In the genomic region with DNA sequence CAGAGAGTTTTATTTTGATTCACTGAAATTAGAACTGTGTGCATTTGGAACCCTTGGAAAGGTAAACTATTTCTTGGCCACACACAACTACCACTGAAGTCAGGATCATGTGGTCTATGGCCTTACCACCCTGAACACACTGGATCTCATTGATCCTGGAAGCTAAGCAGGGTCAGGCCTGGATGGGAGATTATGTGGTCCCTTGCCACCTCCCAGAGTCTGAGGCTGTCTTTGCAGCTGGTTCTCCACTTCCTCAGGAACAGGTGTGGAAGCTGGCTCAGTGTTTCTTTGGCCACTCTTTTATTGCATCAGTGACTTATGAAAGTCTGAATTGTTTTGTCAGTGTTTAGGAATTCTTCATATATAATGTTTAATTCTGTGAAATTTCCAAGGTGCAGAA, we compare ENCODE assay signal across 18 cellular contexts.
DNase-seq lines count a peak whose midpoint lies in the region; ATAC-seq, FAIRE-seq and TF ChIP-seq lines count a peak whose summit lies in the region.
"Had no signal": no experiment of that assay in that cellular context is flagged by ENCODE, and none has a peak within 500 bp of the region (broad histone marks: within the 10 kb centered on the region; RNA-seq: fewer than 3 reads in every experiment).

No MANE protein-coding gene starts in this region.

- TF ChIP-seq EP300 in HepG2 (IDR thresholded peaks at IDR 0.05; ENCODE audit: low read depth in 2 of 2, low read length in 2 of 2): no peak
- no peak for TF ChIP-seq EP300 in HepG2 (CRISPR knock-in tag; IDR thresholded peaks at IDR 0.05; ENCODE audit: borderline replicate concordance)

- no TSS peak for BruUV-seq in HepG2 (replicated peaks; lab: Mats Ljungman, UMichigan)

- H3K27me3 ChIP-seq in HepG2 (ENCODE audit: control insufficient read depth in 1 of 2, insufficient read depth in 2 of 2, low read length in 2 of 2): no peaks in the 10 kb centered on the region
- H3K27me3 ChIP-seq: adrenal gland, MG63 had no signal

- no peaks in the 10 kb centered on the region for H3K36me3 ChIP-seq in HepG2 (replicated peaks in 1 of 2; ENCODE audit: control insufficient read depth in 1 of 2, insufficient read depth in 2 of 2, low read length in 2 of 2)
- H3K36me3 ChIP-seq: adrenal gland, MG63 had no signal

- TF ChIP-seq RAD21 in HepG2 (CRISPR knock-in tag; IDR thresholded peaks at IDR 0.05): no peak

- H3K9me3 ChIP-seq in HepG2 (ENCODE audit: low read length): no peaks in the 10 kb centered on the region
- H3K9me3 ChIP-seq: adrenal gland, MG63 had no signal

- DNase-seq in AG09309 (ENCODE audit: low read depth) (no peak), LHCN-M2 (ENCODE audit: low read depth) (peak; percentile 81), dermis blood vessel endothelial cell (peak; percentile 29), HepG2 (ENCODE audit: low spot score) (no peak), DMS 273 treated with DMSO at 0.1 percent for 48 hours (lab: John Stamatoyannopoulos, UW) (no peak), AG20443 (ENCODE audit: low spot score) (no peak)
- DNase-seq: activated CD4-positive, alpha-beta T cell treated with anti-CD3 and anti-CD28 coated beads, Interleukin-2, amount 10 ng/mL, durations not matched to agents 7 days and 5 days; activated T-cell treated with anti-CD3 and anti-CD28 coated beads, Interleukin-2, amount 50 U/mL, for 72 hours; adrenal gland; MG63; NCI-H345; T-helper 17 cell had no signal

- peak; percentile 8 for TF ChIP-seq CTCF in AG09309 (IDR thresholded peaks at IDR 0.05; ENCODE audit: control insufficient read depth, insufficient read depth, low read depth, low read length, missing control alignments)
- TF ChIP-seq CTCF in HepG2 (CRISPR knock-in tag; IDR thresholded peaks at IDR 0.05): peak; percentile 32

- H3K4me2 ChIP-seq in HepG2 (ENCODE audit: low read depth, low read length): no peak overlapping the region

- H3K27ac ChIP-seq in HepG2 (ENCODE audit: extremely low read length, insufficient read depth, low read length): no peak overlapping the region
- H3K27ac ChIP-seq: adrenal gland, parathyroid adenoma had no signal

- FAIRE-seq in HepG2 (lab: Jason Lieb, UNC): no peak
- FAIRE-seq: colon, D721Med, RCC 7860 had no signal

- intact Hi-C loops in HepG2 (cut with micrococcal nuclease; ENCODE audit: unreplicated experiment): no loop called here

- H2AFZ ChIP-seq in HepG2 (ENCODE audit: low read length): no peak overlapping the region
- H2AFZ ChIP-seq: parathyroid adenoma had no signal

- no peak for TF ChIP-seq POLR2A in HepG2 (IDR thresholded peaks at IDR 0.05; ENCODE audit: insufficient read depth in 1 of 2, low read depth in 2 of 2, low read length in 2 of 2)

- CTCF ChIA-PET in HepG2 (lab: Yijun Ruan, JAX; ENCODE audit: low intra/inter-chr PET ratio, low total read pairs): no interaction called here

- no peaks in the 10 kb centered on the region for H3K79me2 ChIP-seq in HepG2 (ENCODE audit: insufficient read depth, low read length)
- H3K79me2 ChIP-seq: parathyroid adenoma had no signal

- H4K20me1 ChIP-seq in HepG2 (ENCODE audit: insufficient read depth, low read length): no peaks in the 10 kb centered on the region

- in situ Hi-C loops in HepG2 (cut with HindIII; ENCODE audit: extremely low pct_ligation_motif_present, low pct_unique_long_range_greater_than_20kb): no loop called here

- H3K4me3 ChIP-seq in AG09309 (ENCODE audit: control insufficient read depth, low read depth, low read length): no peak overlapping the region
- no peak overlapping the region for H3K4me3 ChIP-seq in HepG2 (replicated peaks in 1 of 3; ENCODE audit: insufficient read depth in 1 of 3, low read depth in 2 of 3, low read length in 3 of 3)
- H3K4me3 ChIP-seq: adrenal gland, MG63 had no signal

- no peak overlapping the region for H3K9ac ChIP-seq in HepG2 (ENCODE audit: insufficient read depth, low read depth, low read length)
- H3K9ac ChIP-seq: parathyroid adenoma had no signal

- POLR2A ChIA-PET in HepG2 (lab: Yijun Ruan, JAX): no interaction called here

- no peaks in the 10 kb centered on the region for H3K4me1 ChIP-seq in HepG2 (ENCODE audit: insufficient read depth, low read length)
- H3K4me1 ChIP-seq: adrenal gland, parathyroid adenoma had no signal

- ATAC-seq in HepG2: peak; percentile 50; the same call in 1 of the 3 replicates
- ATAC-seq in HG03571 (IDR thresholded peaks at IDR 0.05; ENCODE audit: unreplicated experiment): no peak
- no peak for ATAC-seq in GM18873 (IDR thresholded peaks at IDR 0.05; ENCODE audit: low FRiP score, unreplicated experiment)
- ATAC-seq: activated T-cell treated with anti-CD3 and anti-CD28 coated beads, Interleukin-2, amount 50 U/mL, for 72 hours; T-helper 17 cell had no signal

TF ChIP-seq in HepG2, 621 proteins besides CTCF, POLR2A, EP300 and RAD21:
- no peak for TF ChIP-seq U2AF2 (IDR thresholded peaks at IDR 0.05; ENCODE audit: low read depth, low read length)
- no peak for TF ChIP-seq ZMYM2 (CRISPR knock-in tag; IDR thresholded peaks at IDR 0.05)
- TF ChIP-seq ZNF496 (CRISPR knock-in tag; IDR thresholded peaks at IDR 0.05; ENCODE audit: insufficient replicate concordance): no peak
- TF ChIP-seq ATF3 (CRISPR knock-in tag; IDR thresholded peaks at IDR 0.05): no peak
- TF ChIP-seq ZFP36L1 (CRISPR knock-in tag; IDR thresholded peaks at IDR 0.05): no peak
- TF ChIP-seq IRF2 (CRISPR knock-in tag; IDR thresholded peaks at IDR 0.05): no peak
- TF ChIP-seq ZNF558 (CRISPR knock-in tag; IDR thresholded peaks at IDR 0.05; ENCODE audit: borderline replicate concordance): no peak
- TF ChIP-seq ZSCAN20 (CRISPR knock-in tag; IDR thresholded peaks at IDR 0.05; ENCODE audit: borderline replicate concordance): no peak
- no peak for TF ChIP-seq CSRNP1 (CRISPR knock-in tag; IDR thresholded peaks at IDR 0.05)
- TF ChIP-seq ZNF124 (CRISPR knock-in tag; IDR thresholded peaks at IDR 0.05): no peak
- no peak for TF ChIP-seq RFX1 (IDR thresholded peaks at IDR 0.05)

Comparison
In these comparisons a context has a peak if more than half of its experiments do, and no peak if none do; other contexts are left out.
1. DNase-seq: peak in LHCN-M2 (single experiment) and dermis blood vessel endothelial cell (single experiment); none in AG09309 (single experiment), HepG2 (single experiment), DMS 273 treated with DMSO at 0.1 percent for 48 hours (single experiment) and AG20443 (single experiment).